In genomic region chr9:90141723-90142122, GRCh38 we compare ENCODE assay signal across 8 cellular contexts.
DNase-seq lines count a peak whose midpoint lies in the region; ATAC-seq and TF ChIP-seq lines count a peak whose summit lies in the region.

No MANE protein-coding gene starts in this region.

- H2AFZ ChIP-seq in OCI-LY3 (ENCODE audit: low read depth, low read length), result no peak overlapping the region

- no peak overlapping the region for H3K4me3 Mint-ChIP-seq in CD8-positive, alpha-beta T cell

- H3K27ac ChIP-seq in OCI-LY3 (ENCODE audit: low read length), result no peak overlapping the region
- H3K27ac ChIP-seq in CD8-positive, alpha-beta T cell (ENCODE audit: low read depth, low read length), result no peak overlapping the region

- DNase-seq in AG08396 (ENCODE audit: low spot score) (peak; percentile 9), HFF-Myc (ENCODE audit: extremely low read depth, low read depth) (no peak), epithelial cell of esophagus (ENCODE audit: low read depth) (peak; percentile 36), retina (peak; percentile 19)
- no peak for DNase-seq in CD8-positive, alpha-beta T cell
- DNase-seq in activated T-cell treated with anti-CD3 and anti-CD28 coated beads, Interleukin-2, amount 50 U/mL, for 48 hours, result no peak

- H3K36me3 Mint-ChIP-seq in CD8-positive, alpha-beta T cell, result no peaks in the 10 kb centered on the region

- no peaks in the 10 kb centered on the region for H4K20me1 ChIP-seq in OCI-LY3 (ENCODE audit: insufficient read depth, low read length)

- peak overlapping the region; percentile 39 for H3K4me2 ChIP-seq in OCI-LY3 (ENCODE audit: low read length)

- TF ChIP-seq CTCF in HFF-Myc (IDR thresholded peaks at IDR 0.05; ENCODE audit: low read depth, low read length, missing control alignments) (peak; percentile 34), OCI-LY3 (IDR thresholded peaks at IDR 0.05; ENCODE audit: low read depth, low read length) (peak; percentile 78), epithelial cell of esophagus (IDR thresholded peaks at IDR 0.05; ENCODE audit: insufficient read depth, low read depth, low read length, missing control alignments) (peak; percentile 55)
- no peak for TF ChIP-seq CTCF in CD8-positive, alpha-beta T cell (IDR thresholded peaks at IDR 0.05)

- ATAC-seq in activated CD4-positive, CD25-positive, alpha-beta regulatory T cell treated with anti-CD3 and anti-CD28 coated beads, Interleukin-2, amount 50 U/mL, for 24 hours, result no peak
- ATAC-seq in CD8-positive, alpha-beta T cell, result no peak

- 0 out of 2 replicates have a peak, but pooled peaks cover 3% of the 10 kb centered on the region for H3K4me1 ChIP-seq in OCI-LY3 (ENCODE audit: low read length)
- H3K4me1 ChIP-seq in CD8-positive, alpha-beta T cell (ENCODE audit: insufficient read depth, low read length), result no peaks in the 10 kb centered on the region

- no peak overlapping the region for H3K9ac ChIP-seq in OCI-LY3 (ENCODE audit: low read length)

- H3K4me3 ChIP-seq in HFF-Myc (replicated peaks; ENCODE audit: low read depth, low read length) (no peak overlapping the region), OCI-LY3 (ENCODE audit: low read length) (no peak overlapping the region), epithelial cell of esophagus (ENCODE audit: low read length) (no peak overlapping the region)
- H3K4me3 ChIP-seq in CD8-positive, alpha-beta T cell (ENCODE audit: low read depth, low read length), result no peak overlapping the region

- no peaks in the 10 kb centered on the region for H3K27me3 ChIP-seq in OCI-LY3 (ENCODE audit: low read depth, low read length)
- H3K27me3 ChIP-seq in CD8-positive, alpha-beta T cell (ENCODE audit: insufficient read depth, low read length), result no peaks in the 10 kb centered on the region

- H3K4me1 Mint-ChIP-seq in CD8-positive, alpha-beta T cell (ENCODE audit: low read depth), result peaks cover 3% of the 10 kb centered on the region

- no peaks in the 10 kb centered on the region for H3K79me2 ChIP-seq in OCI-LY3 (ENCODE audit: low read length)

- no peaks in the 10 kb centered on the region for H3K9me3 Mint-ChIP-seq in CD8-positive, alpha-beta T cell

- H3K36me3 ChIP-seq in OCI-LY3 (replicated peaks; ENCODE audit: low read depth, low read length), result no peaks in the 10 kb centered on the region
- H3K36me3 ChIP-seq in CD8-positive, alpha-beta T cell (ENCODE audit: insufficient read depth, low read length), result no peaks in the 10 kb centered on the region

- H3K27ac Mint-ChIP-seq in CD8-positive, alpha-beta T cell, result no peak overlapping the region

- H3K9me3 ChIP-seq in OCI-LY3 (ENCODE audit: insufficient read depth, low read length), result no peaks in the 10 kb centered on the region
- no peaks in the 10 kb centered on the region for H3K9me3 ChIP-seq in CD8-positive, alpha-beta T cell (ENCODE audit: low read length)

- POLR2A ChIA-PET in CD8-positive, alpha-beta T cell (lab: Charles Lee), result no interaction called here

- peaks cover 26% of the 10 kb centered on the region for H3K27me3 Mint-ChIP-seq in CD8-positive, alpha-beta T cell (ENCODE audit: low read depth)

- intact Hi-C loops in CD8-positive, alpha-beta T cell (cut with DNase I, micrococcal nuclease), result loop anchor here (1.0 to 10.0 kb wide), 6 partner anchors 83 to 733 kb away; no protein-coding TSS in a partner anchor

- CTCF ChIA-PET in CD8-positive, alpha-beta T cell (lab: Charles Lee), result interaction anchor here (0.8 to 3.0 kb wide), 13 partner anchors 10 to 731 kb away, joined by 3 to 7 read pairs (median 3); no protein-coding TSS in a partner anchor

Comparison
In these comparisons a context has a peak if more than half of its experiments do, and no peak if none do; other contexts are left out.
1. DNase-seq: peak in AG08396 (single experiment), epithelial cell of esophagus (single experiment) and retina (single experiment); none in HFF-Myc (single experiment), CD8-positive, alpha-beta T cell (0 of 7) and activated T-cell treated with anti-CD3 and anti-CD28 coated beads, Interleukin-2, amount 50 U/mL, for 48 hours (0 of 2).